ENCODE assay signal across 28 cellular contexts in the genomic region with DNA sequence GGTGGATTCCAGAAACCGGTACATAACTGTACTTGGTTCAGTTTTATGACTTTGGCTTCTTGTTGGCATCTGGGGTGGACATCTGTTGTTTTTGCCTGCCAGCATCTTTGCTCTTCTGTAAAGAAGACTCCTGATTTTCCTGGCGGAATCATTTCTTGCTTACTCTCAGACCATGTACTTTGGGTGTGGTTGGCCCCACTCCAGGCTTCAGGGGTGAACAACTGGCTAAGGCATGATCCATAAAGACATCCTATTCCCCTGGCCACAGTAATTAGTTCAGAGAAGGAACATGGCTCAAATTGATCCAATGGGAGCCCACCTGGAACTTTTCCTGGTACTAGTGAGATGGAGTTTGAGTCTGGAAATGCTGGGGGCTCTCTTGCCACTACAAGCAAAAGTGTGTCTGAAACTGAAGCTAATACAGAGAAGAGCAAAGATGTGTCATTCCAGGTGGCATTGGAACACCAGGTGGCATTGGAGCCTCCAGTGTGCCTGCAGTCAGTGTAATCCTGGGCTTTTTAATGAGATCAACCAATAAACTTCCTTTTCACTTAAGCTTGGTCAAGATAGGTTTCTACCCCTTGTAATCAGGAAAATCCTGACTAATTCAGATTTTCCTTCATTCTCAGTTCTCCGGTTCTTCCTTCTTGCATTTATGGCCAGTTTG.
DNase-seq lines count a peak whose midpoint lies in the region; ATAC-seq and TF ChIP-seq lines count a peak whose summit lies in the region.
"Had no signal": no experiment of that assay in that cellular context is flagged by ENCODE, and none has a peak within 500 bp of the region (broad histone marks: within the 10 kb centered on the region; RNA-seq: fewer than 3 reads in every experiment).

No MANE protein-coding gene starts in this region.

- intact Hi-C loops in lower leg skin (cut with DNase I; ENCODE audit: low total_unique reads) = no loop called here

- peak; percentile 26 for DNase-seq in DMS153 treated with DMSO at 0.1 percent for 48 hours (lab: John Stamatoyannopoulos, UW; ENCODE audit: unreplicated experiment)
- DNase-seq in DMS153 (lab: John Stamatoyannopoulos, UW) = no peak
- DNase-seq in DMS 273 (lab: John Stamatoyannopoulos, UW; ENCODE audit: unreplicated experiment) = peak; percentile 96
- DNase-seq in NCI-H226 = peak; percentile 3
- DNase-seq in epithelial cell of esophagus (ENCODE audit: low read depth) = peak; percentile 21
- no peak for DNase-seq in activated CD4-positive, alpha-beta T cell treated with anti-CD3 and anti-CD28 coated beads, Interleukin-2, amount 50 U/mL, for 1 hour
- no peak for DNase-seq in lower leg skin (ENCODE audit: low spot score in 2 of 2)
- DNase-seq: 8988T; activated CD8-positive, alpha-beta memory T cell treated with anti-CD3 and anti-CD28 coated beads for 24 hours; activated gamma-delta T cell treated with Interleukin-2 at 50 U/mL for 16 hours; activated naive CD8-positive, alpha-beta T cell treated with anti-CD3 and anti-CD28 coated beads, Interleukin-2, amount 50 U/mL, for 24 hours; activated T-cell treated with anti-CD3 and anti-CD28 coated beads, Interleukin-2, amount 50 U/mL, for 24 hours; AML-193; body of pancreas; CD8-positive, alpha-beta T cell; effector CD4-positive, alpha-beta T cell; foreskin melanocyte; H9; immature natural killer cell; left lung; naive thymus-derived CD4-positive, alpha-beta T cell; occipital lobe; small intestine; stimulated activated CD4-positive, alpha-beta T cell treated with anti-CD3 and anti-CD28 coated beads, Interleukin-1b, Interleukin-23, amount 100 ng/mL, for 48 hours; transverse colon had no signal

- WGBS in lower leg skin, 2 donors = 77 to 81% methylated on average over 3 of the region's 3 CpGs

- no peak for TF ChIP-seq POLR2A in lower leg skin (IDR thresholded peaks at IDR 0.05)

- ATAC-seq in HG03520 (IDR thresholded peaks at IDR 0.05; ENCODE audit: unreplicated experiment) = no peak
- ATAC-seq: activated naive CD8-positive, alpha-beta T cell treated with anti-CD3 and anti-CD28 coated beads, Interleukin-2, amount 50 U/mL, for 24 hours; body of pancreas; CD8-positive, alpha-beta T cell; naive thymus-derived CD4-positive, alpha-beta T cell had no signal

- H3K4me3 ChIP-seq in epithelial cell of esophagus (ENCODE audit: low read length) = no peak overlapping the region
- no peak overlapping the region for H3K4me3 ChIP-seq in lower leg skin (ENCODE audit: low read depth, poor library complexity, severe bottlenecking)
- H3K4me3 ChIP-seq: body of pancreas, hepatocyte, left lung, SK-N-MC, transverse colon had no signal

- TF ChIP-seq CTCF in epithelial cell of esophagus (IDR thresholded peaks at IDR 0.05; ENCODE audit: insufficient read depth, low read depth, low read length, missing control alignments) = peak; percentile 33
- TF ChIP-seq CTCF in lower leg skin (IDR thresholded peaks at IDR 0.05) = no peak

Comparison
In these comparisons a context has a peak if more than half of its experiments do, and no peak if none do; other contexts are left out.
1. DNase-seq: peak in DMS153 treated with DMSO at 0.1 percent for 48 hours (single experiment), DMS 273 (single experiment), NCI-H226 (single experiment) and epithelial cell of esophagus (single experiment); none in DMS153 (single experiment), activated CD4-positive, alpha-beta T cell treated with anti-CD3 and anti-CD28 coated beads, Interleukin-2, amount 50 U/mL, for 1 hour (single experiment) and lower leg skin (0 of 2).